9 cellular contexts compared by ENCODE assay signal in genomic region chr10:96287392-96288105, GRCh38. TPM values are rescaled to one million over a fixed set of nuclear protein-coding genes. Genes with fewer than 3 reads are reported as not detected.
A peak's percentile ranks its signal among the peaks of the same experiment; 100 is the strongest.
DNase-seq lines count a peak whose midpoint lies in the region; ATAC-seq and TF ChIP-seq lines count a peak whose summit lies in the region.
"Had no signal": no experiment of that assay in that cellular context is flagged by ENCODE, and none has a peak within 500 bp of the region (broad histone marks: within the 10 kb centered on the region; RNA-seq: fewer than 3 reads in every experiment).

No MANE protein-coding gene starts in this region.

- peak; percentile 55 for ATAC-seq in GM18858 (IDR thresholded peaks at IDR 0.05; ENCODE audit: unreplicated experiment)
- no peak for ATAC-seq in right cardiac atrium

- TF ChIP-seq CTCF in epithelial cell of proximal tubule (conservative IDR thresholded peaks at IDR 0.05; ENCODE audit: low read depth, low read length) (no peak), transverse colon (IDR thresholded peaks at IDR 0.05) (peak in 2 of 5 experiments; percentile 29 to 41)

- no peaks in the 10 kb centered on the region for H3K36me3 ChIP-seq in transverse colon

- 10 to 25% methylated on average over 6 of the region's 6 CpGs for WGBS in transverse colon (ENCODE audit: low coverage in 1 of 2), 2 donors
- WGBS in right cardiac atrium = 38% methylated on average over 6 of the region's 6 CpGs

- no peaks in the 10 kb centered on the region for H3K9me3 ChIP-seq in transverse colon
- H3K9me3 ChIP-seq in right cardiac atrium (ENCODE audit: control insufficient read depth, low read length) = no peaks in the 10 kb centered on the region

- CTCF ChIA-PET in HEK293T (lab: Yijun Ruan, JAX) = interaction anchor here (1.6 kb wide), 1 partner anchor 58 kb away, joined by 13 read pairs; no protein-coding TSS in a partner anchor

- H3K4me1 ChIP-seq in transverse colon = peaks cover 0 to 41% (median 17%) of the 10 kb centered on the region in 4 donors
- H3K4me1 ChIP-seq in right cardiac atrium (ENCODE audit: control insufficient read depth, insufficient read depth, low read length) = no peaks in the 10 kb centered on the region

- H3K4me3 ChIP-seq in epithelial cell of proximal tubule (ENCODE audit: low read depth, low read length) (no peak overlapping the region), transverse colon (peak overlapping the region in 1 of 4 donors; percentile 25), right cardiac atrium (ENCODE audit: low read length) (no peak overlapping the region)
- H3K4me3 ChIP-seq: skin epidermis had no signal

- TF ChIP-seq EP300 in transverse colon (IDR thresholded peaks at IDR 0.05; ENCODE audit: low read depth) = no peak

- peak overlapping the region; percentile 83 to 89 (median 86) for H3K27ac ChIP-seq in transverse colon
- no peak overlapping the region for H3K27ac ChIP-seq in right cardiac atrium (ENCODE audit: low read length)

- intact Hi-C loops in transverse colon (cut with DNase I; ENCODE audit: low total_unique reads) = no loop called here
- intact Hi-C loops in posterior vena cava (cut with DNase I) = loop anchor here in 1 of 2 donors (5.0 kb wide), 1 partner anchor 1280 kb away; no protein-coding TSS in a partner anchor
- intact Hi-C loops in right cardiac atrium (cut with DNase I) = loop anchor here in 1 of 4 donors (5.0 kb wide), 1 partner anchor 50 kb away; no protein-coding TSS in a partner anchor

- DNase-seq in HEK293T (ENCODE audit: extremely low spot score) = no peak
- peak; percentile 95 for DNase-seq in NAMALWA (ENCODE audit: low spot score)
- DNase-seq in epithelial cell of proximal tubule (ENCODE audit: low read depth) = peak; percentile 99
- no peak for DNase-seq in transverse colon
- DNase-seq in AG20443 (ENCODE audit: low spot score) = no peak
- no peak for DNase-seq in posterior vena cava (ENCODE audit: low spot score)
- no peak for DNase-seq in right cardiac atrium

- in situ Hi-C loops in transverse colon (cut with MboI; ENCODE audit: low pct_ligation_motif_present in 1 of 4, low pct_unique_long_range_greater_than_20kb in 1 of 4, low sequenced_read_pairs in 3 of 4) = no loop called here

- POLR2A ChIA-PET in HEK293T (lab: Yijun Ruan, JAX) = no interaction called here

- TF ChIP-seq POLR2A in transverse colon (IDR thresholded peaks at IDR 0.05) = no peak

- H3K27me3 ChIP-seq in transverse colon (no peaks in the 10 kb centered on the region), right cardiac atrium (ENCODE audit: control insufficient read depth, insufficient read depth) (no peaks in the 10 kb centered on the region)

TF ChIP-seq in HEK293T, 16 proteins besides CTCF, POLR2A, EP300 and RAD21:
- peak; percentile 50 for TF ChIP-seq ZNF384 (IDR thresholded peaks at IDR 0.05)
- TF ChIP-seq CTBP1 (IDR thresholded peaks at IDR 0.05; ENCODE audit: borderline replicate concordance) = no peak

RNA-seq across cellular contexts. Expression of gene BLNK, which starts 16.2 kb away (rescaled TPM):
- 0.12 and 0.29 TPM in 2 replicates for total RNA-seq in epithelial cell of proximal tubule
- 10 to 100 TPM in 2 of 4 donors, 1 to 10 TPM in 2; 5.6 to 21.8 (median 12.0) TPM for total RNA-seq in transverse colon
- 1 to 10 TPM; 3.2 to 4.1 TPM for total RNA-seq in posterior vena cava
- 1 to 10 TPM; 1.4 to 2.1 (median 1.7) TPM for total RNA-seq in right cardiac atrium
- 0.59 TPM for polyA plus RNA-seq in right cardiac atrium

RNA-seq across cellular contexts. Expression of gene DNTT, which starts 16.7 kb away (rescaled TPM):
- not detected in 2 replicates for total RNA-seq in epithelial cell of proximal tubule
- not detected for total RNA-seq in transverse colon
- not detected for total RNA-seq in posterior vena cava
- total RNA-seq in right cardiac atrium = not detected
- polyA plus RNA-seq in right cardiac atrium = not detected

Comparison
In these comparisons a context has a peak if more than half of its experiments do, and no peak if none do; other contexts are left out.
1. DNase-seq: peak in NAMALWA (single experiment) and epithelial cell of proximal tubule (single experiment); none in HEK293T (single experiment), transverse colon (single experiment), AG20443 (single experiment), posterior vena cava (single experiment) and right cardiac atrium (0 of 3).